Comparison of ENCODE assay signal across 18 cellular contexts in the genomic region with DNA sequence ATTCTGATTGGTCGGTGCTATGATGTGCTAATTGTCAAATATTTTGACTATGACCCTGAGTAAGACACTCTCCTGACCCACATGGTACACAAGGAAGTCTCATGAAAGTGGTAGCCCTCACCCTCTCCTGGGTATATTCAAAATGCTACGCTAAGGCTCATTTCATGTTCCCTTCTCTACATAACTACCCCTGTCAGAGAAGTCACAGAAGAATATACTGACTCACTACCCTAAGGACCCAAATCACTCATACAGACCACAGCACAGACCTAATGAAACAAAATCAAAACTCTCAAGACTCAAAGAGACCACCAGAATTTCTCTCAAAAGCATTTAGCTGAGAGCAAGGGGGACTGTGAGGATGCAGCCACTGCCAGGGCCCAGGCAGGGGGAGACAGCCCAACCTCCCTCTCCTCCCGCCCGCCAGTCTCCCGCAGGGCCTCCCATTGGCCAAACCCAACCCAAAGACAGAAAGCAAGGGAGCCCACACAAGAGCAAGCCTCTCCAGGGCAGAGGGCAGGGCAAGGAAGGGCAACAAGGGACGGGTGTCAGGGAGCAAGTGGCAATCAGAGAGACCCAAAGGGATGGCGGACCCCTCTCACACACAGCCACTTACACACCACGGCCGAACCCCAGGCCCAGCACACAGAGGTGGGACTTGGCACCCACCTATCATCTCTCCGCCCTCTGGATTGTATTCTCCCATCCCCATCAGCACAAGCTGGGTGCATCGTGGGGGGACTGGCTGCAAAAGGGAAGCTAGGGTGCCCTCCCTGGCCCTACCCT. TPM values are rescaled to one million over a fixed set of nuclear protein-coding genes. Genes with fewer than 3 reads are reported as not detected.
DNase-seq lines count a peak whose midpoint lies in the region; ATAC-seq and TF ChIP-seq lines count a peak whose summit lies in the region.
"Had no signal": no experiment of that assay in that cellular context is flagged by ENCODE, and none has a peak within 500 bp of the region (broad histone marks: within the 10 kb centered on the region; RNA-seq: fewer than 3 reads in every experiment).

No MANE protein-coding gene starts in this region.

- CTCF ChIA-PET in activated naive CD4-positive, alpha-beta T cell treated with anti-CD3 and anti-CD28 coated beads for 36 hours (lab: Charles Lee) = no interaction called here

- intact Hi-C loops in activated naive CD4-positive, alpha-beta T cell treated with anti-CD3 and anti-CD28 coated beads for 36 hours (cut with micrococcal nuclease) = no loop called here

- no peaks in the 10 kb centered on the region for H3K79me2 ChIP-seq in osteoblast (ENCODE audit: insufficient read depth, low read length)

- no peaks in the 10 kb centered on the region for H3K9me3 Mint-ChIP-seq in activated naive CD4-positive, alpha-beta T cell treated with anti-CD3 and anti-CD28 coated beads, Interleukin-2, amount 50 U/mL, for 72 hours
- H3K9me3 Mint-ChIP-seq in activated naive CD4-positive, alpha-beta T cell treated with anti-CD3 and anti-CD28 coated beads for 36 hours = peaks cover 4% of the 10 kb centered on the region
- H3K9me3 Mint-ChIP-seq in brain = peaks cover 0 to 9% (median 6%) of the 10 kb centered on the region in 5 experiments

- peak; percentile 22 to 72 for ATAC-seq in activated naive CD4-positive, alpha-beta T cell treated with anti-CD3 and anti-CD28 coated beads, Interleukin-2, amount 50 U/mL, for 72 hours
- no peak for ATAC-seq in GM18520 (IDR thresholded peaks at IDR 0.05; ENCODE audit: unreplicated experiment)
- ATAC-seq in HG02798 (IDR thresholded peaks at IDR 0.05; ENCODE audit: poor library complexity, unreplicated experiment) = no peak

- no peaks in the 10 kb centered on the region for H3K9me3 ChIP-seq in osteoblast (ENCODE audit: low read depth, low read length)
- H3K9me3 ChIP-seq: HAP-1, MG63 had no signal

- no peaks in the 10 kb centered on the region for H3K27me3 Mint-ChIP-seq in activated naive CD4-positive, alpha-beta T cell treated with anti-CD3 and anti-CD28 coated beads for 36 hours (ENCODE audit: low read depth)
- peaks cover 14% of the 10 kb centered on the region for H3K27me3 Mint-ChIP-seq in brain

- H3K4me3 ChIP-seq in osteoblast (ENCODE audit: insufficient read depth, low read length) = no peak overlapping the region
- H3K4me3 ChIP-seq: HAP-1, MG63 had no signal

- DNase-seq in activated naive CD4-positive, alpha-beta T cell treated with anti-CD3 and anti-CD28 coated beads, Interleukin-2, amount 50 U/mL, for 72 hours (ENCODE audit: low spot score in 2 of 2) = no peak
- DNase-seq in activated naive CD4-positive, alpha-beta T cell treated with anti-CD3 and anti-CD28 coated beads for 36 hours = no peak
- peak; percentile 8 for DNase-seq in osteoblast (ENCODE audit: insufficient read length, low spot score, missing footprints)
- DNase-seq in dedifferentiated amniotic fluid mesenchymal stem cell (ENCODE audit: extremely low spot score) = no peak
- DNase-seq: 8988T, DMS53, GDM1, MG63, NCI-H1417, NCI-H187, SHP77 treated with DMSO at 0.1 percent for 48 hours had no signal

- peaks cover 14% of the 10 kb centered on the region for H3K27me3 ChIP-seq in osteoblast (ENCODE audit: insufficient read depth, low read length)
- H3K27me3 ChIP-seq: MG63 had no signal

- no peak overlapping the region for H3K4me2 ChIP-seq in osteoblast (ENCODE audit: insufficient read depth, low read length)

- no peak overlapping the region for H3K27ac ChIP-seq in osteoblast (ENCODE audit: low read depth, low read length)
- H3K27ac ChIP-seq: C4-2B had no signal

- H3K36me3 Mint-ChIP-seq in activated naive CD4-positive, alpha-beta T cell treated with anti-CD3 and anti-CD28 coated beads, Interleukin-2, amount 50 U/mL, for 72 hours = no peaks in the 10 kb centered on the region
- H3K36me3 Mint-ChIP-seq in activated naive CD4-positive, alpha-beta T cell treated with anti-CD3 and anti-CD28 coated beads for 36 hours (ENCODE audit: low read depth) = no peaks in the 10 kb centered on the region
- H3K36me3 Mint-ChIP-seq in brain = no peaks in the 10 kb centered on the region

- H3K4me1 Mint-ChIP-seq in activated naive CD4-positive, alpha-beta T cell treated with anti-CD3 and anti-CD28 coated beads for 36 hours (ENCODE audit: low read depth) = no peaks in the 10 kb centered on the region
- peaks cover 16% of the 10 kb centered on the region for H3K4me1 Mint-ChIP-seq in brain

- no peaks in the 10 kb centered on the region for H3K4me1 ChIP-seq in osteoblast (ENCODE audit: insufficient read depth, low read length)
- H3K4me1 ChIP-seq: HAP-1 had no signal

- H3K4me3 Mint-ChIP-seq in activated naive CD4-positive, alpha-beta T cell treated with anti-CD3 and anti-CD28 coated beads for 36 hours = no peak overlapping the region
- H3K4me3 Mint-ChIP-seq in brain = peak overlapping the region in 1 of 5 experiments; percentile 42

- TF ChIP-seq CTCF in brain (conservative IDR thresholded peaks at IDR 0.05) (no peak), osteoblast (IDR thresholded peaks at IDR 0.05; ENCODE audit: extremely low read depth, low read depth, low read length) (no peak)

- no peak overlapping the region for H2AFZ ChIP-seq in osteoblast (ENCODE audit: low read length)

- no peak overlapping the region for H3K27ac Mint-ChIP-seq in activated naive CD4-positive, alpha-beta T cell treated with anti-CD3 and anti-CD28 coated beads, Interleukin-2, amount 50 U/mL, for 72 hours
- H3K27ac Mint-ChIP-seq in activated naive CD4-positive, alpha-beta T cell treated with anti-CD3 and anti-CD28 coated beads for 36 hours = no peak overlapping the region
- peak overlapping the region in 4 of 5 experiments; percentile 64 to 92 (median 75) for H3K27ac Mint-ChIP-seq in brain

- no peaks in the 10 kb centered on the region for H3K36me3 ChIP-seq in osteoblast (ENCODE audit: insufficient read depth, low read length)
- H3K36me3 ChIP-seq: HAP-1, MG63 had no signal

- H4K20me1 ChIP-seq in osteoblast (ENCODE audit: insufficient read depth, low read length) = no peaks in the 10 kb centered on the region

RNA-seq across cellular contexts. Expression of gene MEGF11, which starts 41.7 kb away (rescaled TPM):
- total RNA-seq in activated naive CD4-positive, alpha-beta T cell treated with anti-CD3 and anti-CD28 coated beads, Interleukin-2, amount 50 U/mL, for 72 hours = not detected
- total RNA-seq in activated naive CD4-positive, alpha-beta T cell treated with anti-CD3 and anti-CD28 coated beads for 36 hours = under 1 TPM in 1 of 2 experiments, not detected in 1; 0.05 TPM
- 10.1 TPM for polyA plus RNA-seq in brain (ENCODE audit: insufficient read depth, low read depth, low replicate concordance)
- total RNA-seq in osteoblast = not detected in 2 replicates
- total RNA-seq: LHCN-M2, RPMI7951 had no signal

Comparison
In these comparisons a context has a peak if more than half of its experiments do, and no peak if none do; other contexts are left out.
1. ATAC-seq: peak in activated naive CD4-positive, alpha-beta T cell treated with anti-CD3 and anti-CD28 coated beads, Interleukin-2, amount 50 U/mL, for 72 hours (2 of 2); none in GM18520 (single experiment) and HG02798 (single experiment).
2. H3K27ac Mint-ChIP-seq: peak in brain (4 of 5); none in activated naive CD4-positive, alpha-beta T cell treated with anti-CD3 and anti-CD28 coated beads, Interleukin-2, amount 50 U/mL, for 72 hours (0 of 2) and activated naive CD4-positive, alpha-beta T cell treated with anti-CD3 and anti-CD28 coated beads for 36 hours (single experiment).